In genomic region chr14:91415794-91416743, GRCh38 we compare ENCODE assay signal across 8 cellular contexts. TPM values are rescaled to one million over a fixed set of nuclear protein-coding genes. Genes with fewer than 3 reads are reported as not detected.
DNase-seq lines count a peak whose midpoint lies in the region; ATAC-seq, FAIRE-seq and TF ChIP-seq lines count a peak whose summit lies in the region.

No MANE protein-coding gene starts in this region.

- no peaks in the 10 kb centered on the region for H3K9me2 ChIP-seq in DOHH2 (replicated peaks; ENCODE audit: control insufficient read depth, low read length)

- no peaks in the 10 kb centered on the region for H3K27me3 ChIP-seq in DOHH2 (ENCODE audit: control insufficient read depth, low read length)
- no peaks in the 10 kb centered on the region for H3K27me3 ChIP-seq in naive thymus-derived CD4-positive, alpha-beta T cell (ENCODE audit: control insufficient read depth in 2 of 2, insufficient read depth in 2 of 2, low read length in 2 of 2)
- H3K27me3 ChIP-seq in osteoblast (ENCODE audit: insufficient read depth, low read length): peaks cover 47% of the 10 kb centered on the region

- H3K9me3 ChIP-seq in DOHH2 (ENCODE audit: control insufficient read depth, insufficient read depth, low read length): no peaks in the 10 kb centered on the region
- H3K9me3 ChIP-seq in naive thymus-derived CD4-positive, alpha-beta T cell (ENCODE audit: control insufficient read depth in 2 of 3, low read length in 3 of 3): no peaks in the 10 kb centered on the region
- no peaks in the 10 kb centered on the region for H3K9me3 ChIP-seq in osteoblast (ENCODE audit: low read depth, low read length)

- intact Hi-C loops in naive thymus-derived CD4-positive, alpha-beta T cell (cut with micrococcal nuclease): loop anchor here (1.0 to 10.0 kb wide), 17 partner anchors 11 to 1239 kb away; partner anchors contain the start of genes CALM1 (in 1 of the 2), DGLUCY (in 1 of the 2), GPR68 (in 1 of the 2) and PPP4R3A (in 1 of the 2)

- POLR2A ChIA-PET in T-cell (lab: Charles Lee): interaction anchor here (0.6 to 1.6 kb wide), 14 partner anchors 10 to 495 kb away, joined by 3 to 16 read pairs (median 4); no protein-coding TSS in a partner anchor
- POLR2A ChIA-PET in naive thymus-derived CD4-positive, alpha-beta T cell (lab: Charles Lee): interaction anchor here (0.6 to 12.4 kb wide), 17 partner anchors 9 to 1460 kb away, joined by 3 to 328 read pairs (median 7); partner anchors contain the start of gene TDP1

- H3K9me3 Mint-ChIP-seq in T-cell: no peaks in the 10 kb centered on the region
- peaks cover 0 to 3% (median 0%) of the 10 kb centered on the region in 11 donors for H3K9me3 Mint-ChIP-seq in naive thymus-derived CD4-positive, alpha-beta T cell

- peak; percentile 60 for ATAC-seq in GM19467 (IDR thresholded peaks at IDR 0.05; ENCODE audit: unreplicated experiment)
- ATAC-seq in HG03521 (IDR thresholded peaks at IDR 0.05; ENCODE audit: unreplicated experiment): peak; percentile 40
- ATAC-seq in T-cell (replicated peaks in 1 of 4): peak; percentile 52 to 67 (median 58)
- ATAC-seq in naive thymus-derived CD4-positive, alpha-beta T cell: peak; percentile 64

- DNase-seq in T-cell: peak in 33 of 34 experiments; percentile 57 to 87 (median 72)
- peak; percentile 38 for DNase-seq in cerebellum (ENCODE audit: low spot score)
- peak in 8 of 9 donors; percentile 65 to 89 (median 86) for DNase-seq in naive thymus-derived CD4-positive, alpha-beta T cell
- peak; percentile 23 for DNase-seq in urothelium cell line (ENCODE audit: low spot score)
- DNase-seq in osteoblast (ENCODE audit: insufficient read length, low spot score, missing footprints): no peak

- H3K36me3 Mint-ChIP-seq in T-cell: peaks cover 31% of the 10 kb centered on the region
- H3K36me3 Mint-ChIP-seq in naive thymus-derived CD4-positive, alpha-beta T cell: peaks cover 12 to 43% (median 27%) of the 10 kb centered on the region in 5 donors

- peak overlapping the region; percentile 96 to 100 for H3K27ac Mint-ChIP-seq in T-cell
- H3K27ac Mint-ChIP-seq in naive thymus-derived CD4-positive, alpha-beta T cell: peak overlapping the region; percentile 93 to 100 (median 99)

- H3K4me2 ChIP-seq in DOHH2 (ENCODE audit: low read length): peak overlapping the region; percentile 91
- H3K4me2 ChIP-seq in osteoblast (ENCODE audit: insufficient read depth, low read length): no peak overlapping the region

- TF ChIP-seq CTCF in DOHH2 (IDR thresholded peaks at IDR 0.05; ENCODE audit: low read depth, low read length, poor library complexity, severe bottlenecking): no peak
- no peak for TF ChIP-seq CTCF in osteoblast (IDR thresholded peaks at IDR 0.05; ENCODE audit: extremely low read depth, low read depth, low read length)

- no peak for FAIRE-seq in urothelium cell line (lab: Jason Lieb, UNC)

- H3K4me1 Mint-ChIP-seq in T-cell: peaks cover 51 to 62% (median 62%) of the 10 kb centered on the region in 3 donors
- H3K4me1 Mint-ChIP-seq in naive thymus-derived CD4-positive, alpha-beta T cell: peaks cover 41 to 62% (median 56%) of the 10 kb centered on the region in 7 donors

- H3K4me3 Mint-ChIP-seq in T-cell: peak overlapping the region; percentile 97 to 100 (median 98)
- peak overlapping the region; percentile 85 to 100 (median 100) for H3K4me3 Mint-ChIP-seq in naive thymus-derived CD4-positive, alpha-beta T cell

- peaks cover 24% of the 10 kb centered on the region for H3F3A ChIP-seq in DOHH2 (ENCODE audit: control insufficient read depth, insufficient read depth)

- peaks cover 63% of the 10 kb centered on the region for H3K79me2 ChIP-seq in DOHH2 (ENCODE audit: control insufficient read depth, low read length)
- no peaks in the 10 kb centered on the region for H3K79me2 ChIP-seq in osteoblast (ENCODE audit: insufficient read depth, low read length)

- H3K4me3 ChIP-seq in DOHH2 (ENCODE audit: low read length): peak overlapping the region; percentile 87
- H3K4me3 ChIP-seq in naive thymus-derived CD4-positive, alpha-beta T cell (ENCODE audit: low read length): peak overlapping the region; percentile 75
- no peak overlapping the region for H3K4me3 ChIP-seq in osteoblast (ENCODE audit: insufficient read depth, low read length)

- H3K27me3 Mint-ChIP-seq in T-cell: no peaks in the 10 kb centered on the region
- H3K27me3 Mint-ChIP-seq in naive thymus-derived CD4-positive, alpha-beta T cell: peaks cover 0 to 7% (median 0%) of the 10 kb centered on the region in 5 donors

- CTCF ChIA-PET in T-cell (lab: Charles Lee): interaction anchor here (0.6 to 2.2 kb wide), 20 partner anchors 11 to 153 kb away, joined by 3 to 32 read pairs (median 6); no protein-coding TSS in a partner anchor
- CTCF ChIA-PET in naive thymus-derived CD4-positive, alpha-beta T cell (lab: Charles Lee): interaction anchor here (0.6 to 10.7 kb wide), 14 partner anchors 11 to 239 kb away, joined by 3 to 101 read pairs (median 5); partner anchors contain the start of gene GPR68

- peaks cover 65% of the 10 kb centered on the region for H3K4me1 ChIP-seq in DOHH2 (ENCODE audit: control insufficient read depth, low read length)
- peaks cover 42 to 44% of the 10 kb centered on the region in 2 donors for H3K4me1 ChIP-seq in naive thymus-derived CD4-positive, alpha-beta T cell (ENCODE audit: control insufficient read depth in 2 of 2, insufficient read depth in 2 of 2, low read length in 2 of 2)
- peaks cover 7% of the 10 kb centered on the region for H3K4me1 ChIP-seq in osteoblast (ENCODE audit: insufficient read depth, low read length)

- H2AFZ ChIP-seq in osteoblast (ENCODE audit: low read length): no peak overlapping the region

- H3K36me3 ChIP-seq in DOHH2 (ENCODE audit: control insufficient read depth, low read length) (peaks cover 57% of the 10 kb centered on the region), osteoblast (ENCODE audit: insufficient read depth, low read length) (no peaks in the 10 kb centered on the region)
- H3K36me3 ChIP-seq in naive thymus-derived CD4-positive, alpha-beta T cell (ENCODE audit: control insufficient read depth in 2 of 3, insufficient read depth in 3 of 3, low read length in 3 of 3): peaks cover 0 to 9% (median 0%) of the 10 kb centered on the region in 3 experiments

- H4K20me1 ChIP-seq in DOHH2 (ENCODE audit: control insufficient read depth, insufficient read depth, low read depth, low read length) (peaks cover 21% of the 10 kb centered on the region; the same call in 1 of the 2 replicates), osteoblast (ENCODE audit: insufficient read depth, low read length) (no peaks in the 10 kb centered on the region)

- peak overlapping the region; percentile 96 for H3K27ac ChIP-seq in DOHH2 (ENCODE audit: low read depth, low read length)
- H3K27ac ChIP-seq in naive thymus-derived CD4-positive, alpha-beta T cell (ENCODE audit: low read depth, low read length): peak overlapping the region; percentile 97
- no peak overlapping the region for H3K27ac ChIP-seq in osteoblast (ENCODE audit: low read depth, low read length)

RNA-seq across cellular contexts. Expression of gene CCDC88C, which starts 1.6 kb away (rescaled TPM):
- total RNA-seq in T-cell: 100 to 1,000 TPM; 260 to 368 (median 275) TPM
- total RNA-seq in cerebellum: 39.0 TPM
- 100 to 1,000 TPM; 189 to 324 (median 277) TPM for total RNA-seq in naive thymus-derived CD4-positive, alpha-beta T cell
- polyA plus RNA-seq in naive thymus-derived CD4-positive, alpha-beta T cell: 10 to 100 TPM; 23.6 to 44.9 TPM
- total RNA-seq in osteoblast: 0.29 and 0.36 TPM in 2 replicates

Comparison
In these comparisons a context has a peak if more than half of its experiments do, and no peak if none do; other contexts are left out.
1. RNA of gene CCDC88C, which starts 1.6 kb away (total RNA-seq): 189 to 324 TPM in naive thymus-derived CD4-positive, alpha-beta T cell, 260 to 368 TPM in T-cell and 39.0 TPM in cerebellum (single experiment); 0.29 to 0.36 TPM in osteoblast; every median in the first group is over 10 times any median in the second.
2. Peak in every context shown above with its lines, with median percentiles within 50 percentile points of each other: ATAC-seq.